ENCODE assay signal across 15 cellular contexts in genomic region chr6:75419408-75419807, GRCh38.
A peak's percentile ranks its signal among the peaks of the same experiment; 100 is the strongest.
DNase-seq lines count a peak whose midpoint lies in the region; ATAC-seq and TF ChIP-seq lines count a peak whose summit lies in the region.
"Had no signal": no experiment of that assay in that cellular context is flagged by ENCODE, and none has a peak within 500 bp of the region (broad histone marks: within the 10 kb centered on the region; RNA-seq: fewer than 3 reads in every experiment).

No MANE protein-coding gene starts in this region.

- H3K4me3 ChIP-seq in heart left ventricle (no peak overlapping the region), heart right ventricle (no peak overlapping the region), tibial artery (no peak overlapping the region)

- H3K36me3 ChIP-seq in heart left ventricle (peaks cover 0 to 3% (median 0%) of the 10 kb centered on the region in 9 donors), heart right ventricle (no peaks in the 10 kb centered on the region), tibial artery (no peaks in the 10 kb centered on the region)

- no peaks in the 10 kb centered on the region for H3K36me3 Mint-ChIP-seq in mesothelial cell of epicardium

- H3K27ac ChIP-seq in heart left ventricle = peak overlapping the region in 7 of 12 donors; percentile 4 to 33 (median 20)
- peak overlapping the region in 6 of 10 donors; percentile 15 to 68 (median 36) for H3K27ac ChIP-seq in heart right ventricle
- H3K27ac ChIP-seq in tibial artery = peak overlapping the region; percentile 55 to 65

- WGBS in heart left ventricle, 4 donors = 78 to 86% (median 84%) methylated on average over 3 of the region's 3 CpGs
- 81 to 82% methylated on average over 3 of the region's 3 CpGs for WGBS in heart right ventricle, 2 donors

- H3K9me3 Mint-ChIP-seq in mesothelial cell of epicardium = no peaks in the 10 kb centered on the region
- H3K9me3 Mint-ChIP-seq: CD4-positive, alpha-beta T cell; H9 had no signal

- H3K27ac Mint-ChIP-seq in mesothelial cell of epicardium = peak overlapping the region; percentile 54
- H3K27ac Mint-ChIP-seq: B cell; CD4-positive, alpha-beta T cell; H9 had no signal

- H3K27me3 Mint-ChIP-seq in mesothelial cell of epicardium (ENCODE audit: low read depth) = no peaks in the 10 kb centered on the region

- no peaks in the 10 kb centered on the region for H3K9me3 ChIP-seq in heart left ventricle
- no peaks in the 10 kb centered on the region for H3K9me3 ChIP-seq in heart right ventricle
- H3K9me3 ChIP-seq in tibial artery = no peaks in the 10 kb centered on the region

- H3K4me1 Mint-ChIP-seq in mesothelial cell of epicardium = peaks cover 34% of the 10 kb centered on the region
- H3K4me1 Mint-ChIP-seq: B cell had no signal

- DNase-seq in heart left ventricle = peak in 1 of 5 donors; percentile 45
- DNase-seq in cardiac septum (ENCODE audit: low spot score) = no peak
- no peak for DNase-seq in heart right ventricle
- no peak for DNase-seq in mesothelial cell of epicardium (ENCODE audit: low spot score in 2 of 2, unreplicated experiment in 2 of 2)
- DNase-seq in tibial artery = no peak
- DNase-seq in NCI-H345 treated with DMSO at 0.1 percent for 48 hours (lab: John Stamatoyannopoulos, UW; ENCODE audit: unreplicated experiment) = no peak
- DNase-seq: C1 segment of cervical spinal cord; Calu3; CD4-positive, alpha-beta T cell; DMS 273 treated with DMSO at 0.1 percent for 48 hours; GOT3; H9 had no signal

- intact Hi-C loops in heart left ventricle (cut with DNase I) (loop anchor here in 2 of 10 donors (5.0 kb wide), 1 partner anchor 73 kb away; the partner anchor contains the start of gene FILIP1 (in 2 of the 2)), cardiac septum (cut with DNase I) (no loop called here), heart right ventricle (cut with DNase I) (loop anchor here in 1 of 10 donors (5.0 kb wide), 1 partner anchor 73 kb away; the partner anchor contains the start of gene FILIP1), tibial artery (cut with DNase I; ENCODE audit: low total_unique reads) (no loop called here)

- H3K4me1 ChIP-seq in heart left ventricle (peaks cover 2 to 86% (median 56%) of the 10 kb centered on the region in 12 donors), heart right ventricle (peaks cover 4 to 92% (median 66%) of the 10 kb centered on the region in 9 donors), tibial artery (peaks cover 0 to 82% (median 21%) of the 10 kb centered on the region in 4 donors)

- TF ChIP-seq CTCF in heart left ventricle (IDR thresholded peaks at IDR 0.05) = no peak
- TF ChIP-seq CTCF in heart right ventricle (IDR thresholded peaks at IDR 0.05) = no peak
- TF ChIP-seq CTCF in mesothelial cell of epicardium (IDR thresholded peaks at IDR 0.05; ENCODE audit: unreplicated experiment) = no peak
- TF ChIP-seq CTCF in tibial artery (IDR thresholded peaks at IDR 0.05) = no peak

- no peak for TF ChIP-seq POLR2A in heart left ventricle (IDR thresholded peaks at IDR 0.05)

- ATAC-seq in heart left ventricle = no peak
- ATAC-seq in heart right ventricle = no peak
- no peak for ATAC-seq in GM19324 (IDR thresholded peaks at IDR 0.05; ENCODE audit: low FRiP score, unreplicated experiment)
- ATAC-seq in GM21381 (IDR thresholded peaks at IDR 0.05; ENCODE audit: unreplicated experiment) = no peak

- H3K4me3 Mint-ChIP-seq in mesothelial cell of epicardium = no peak overlapping the region
- H3K4me3 Mint-ChIP-seq: B cell; CD4-positive, alpha-beta T cell; H9 had no signal

- H3K27me3 ChIP-seq in heart left ventricle (no peaks in the 10 kb centered on the region), heart right ventricle (no peaks in the 10 kb centered on the region), tibial artery (no peaks in the 10 kb centered on the region)
